In genomic region chr3:124811441-124811840, GRCh38 we compare ENCODE assay signal across 12 cellular contexts.
DNase-seq lines count a peak whose midpoint lies in the region; ATAC-seq and TF ChIP-seq lines count a peak whose summit lies in the region.
"Had no signal": no experiment of that assay in that cellular context is flagged by ENCODE, and none has a peak within 500 bp of the region (broad histone marks: within the 10 kb centered on the region; RNA-seq: fewer than 3 reads in every experiment).

No MANE protein-coding gene starts in this region.

- intact Hi-C loops in sigmoid colon (cut with DNase I): no loop called here

- WGBS in sigmoid colon, 2 donors: 72 to 73% methylated on average over 5 of the region's 5 CpGs

- in situ Hi-C loops in KBM-7 (cut with MboI; ENCODE audit: low pct_unique_long_range_greater_than_20kb, low sequenced_read_pairs): no loop called here

- H3K4me3 ChIP-seq in AG10803 (ENCODE audit: low read length) (no peak overlapping the region), sigmoid colon (no peak overlapping the region)
- H3K4me3 ChIP-seq: K562, neural progenitor cell had no signal

- peak overlapping the region; percentile 81 to 90 (median 87) for H3K27ac ChIP-seq in sigmoid colon
- H3K27ac ChIP-seq: neural progenitor cell had no signal

- TF ChIP-seq POLR2A in sigmoid colon (IDR thresholded peaks at IDR 0.05): no peak

- TF ChIP-seq EP300 in sigmoid colon (IDR thresholded peaks at IDR 0.05): no peak

- no peaks in the 10 kb centered on the region for H3K9me3 ChIP-seq in sigmoid colon

- peaks cover 0 to 16% (median 4%) of the 10 kb centered on the region in 4 donors for H3K36me3 ChIP-seq in sigmoid colon
- H3K36me3 ChIP-seq: neural progenitor cell had no signal

- TF ChIP-seq CTCF in AG10803 (conservative IDR thresholded peaks at IDR 0.05; ENCODE audit: low read length): no peak
- no peak for TF ChIP-seq CTCF in sigmoid colon (IDR thresholded peaks at IDR 0.05)

- DNase-seq in AG10803 (ENCODE audit: low read depth) (peak; percentile 91), glomerular visceral epithelial cell (ENCODE audit: extremely low spot score) (peak; percentile 57), sigmoid colon (no peak), COLO829 (ENCODE audit: low spot score) (no peak), KBM-7 (no peak)
- DNase-seq in activated T-cell treated with anti-CD3 and anti-CD28 coated beads, Interleukin-2, amount 50 U/mL, for 1 hour: no peak
- DNase-seq: amniotic stem cell; stimulated activated CD4-positive, alpha-beta T cell treated with anti-CD3 and anti-CD28 coated beads, Interleukin-2, amount 100 ng/mL, for 48 hours had no signal

- ATAC-seq in SK-N-SH treated with all-trans-retinoic acid at 6 μM for 48 hours (peak; percentile 3; the same call in 1 of the 3 replicates), HG03097 (IDR thresholded peaks at IDR 0.05; ENCODE audit: low FRiP score, unreplicated experiment) (no peak)
- ATAC-seq: K562 had no signal

- H3K27me3 ChIP-seq in sigmoid colon: no peaks in the 10 kb centered on the region
- H3K27me3 ChIP-seq: neural progenitor cell had no signal

- peaks cover 0 to 41% (median 34%) of the 10 kb centered on the region in 4 donors for H3K4me1 ChIP-seq in sigmoid colon
- H3K4me1 ChIP-seq: neural progenitor cell had no signal

TF ChIP-seq in SK-N-SH treated with all-trans-retinoic acid at 6 μM for 48 hours, 23 proteins besides CTCF, POLR2A, EP300 and RAD21:
- no peak for TF ChIP-seq RARB (CRISPR knock-in tag; IDR thresholded peaks at IDR 0.05)
- TF ChIP-seq ZNF70 (CRISPR knock-in tag; IDR thresholded peaks at IDR 0.05): no peak
- no peak for TF ChIP-seq ISL1 (CRISPR knock-in tag; IDR thresholded peaks at IDR 0.05)
- no peak for TF ChIP-seq PATZ1 (CRISPR knock-in tag; IDR thresholded peaks at IDR 0.05; ENCODE audit: borderline replicate concordance)
- TF ChIP-seq CSRNP3 (CRISPR knock-in tag; IDR thresholded peaks at IDR 0.05): no peak
- no peak for TF ChIP-seq BACH2 (CRISPR knock-in tag; IDR thresholded peaks at IDR 0.05; ENCODE audit: borderline replicate concordance)
- TF ChIP-seq ZFP3 (CRISPR knock-in tag; IDR thresholded peaks at IDR 0.05): no peak
- TF ChIP-seq ZFP30 (CRISPR knock-in tag; IDR thresholded peaks at IDR 0.05): no peak
- no peak for TF ChIP-seq OSR1 (CRISPR knock-in tag; IDR thresholded peaks at IDR 0.05)
- no peak for TF ChIP-seq TCF4 (CRISPR knock-in tag; IDR thresholded peaks at IDR 0.05; ENCODE audit: borderline replicate concordance)
- TF ChIP-seq ZNF565 (CRISPR knock-in tag; conservative IDR thresholded peaks at IDR 0.05; ENCODE audit: low read depth): no peak
- no peak for TF ChIP-seq CSDC2 (CRISPR knock-in tag; IDR thresholded peaks at IDR 0.05)
- no peak for TF ChIP-seq SNAI2 (CRISPR knock-in tag; IDR thresholded peaks at IDR 0.05)
- TF ChIP-seq GLIS3 (CRISPR knock-in tag; IDR thresholded peaks at IDR 0.05): no peak
- no peak for TF ChIP-seq ESRRG (CRISPR knock-in tag; IDR thresholded peaks at IDR 0.05)
- TF ChIP-seq ARNTL (CRISPR knock-in tag; IDR thresholded peaks at IDR 0.05; ENCODE audit: borderline replicate concordance, low read depth): no peak
- TF ChIP-seq ZNF8 (CRISPR knock-in tag; IDR thresholded peaks at IDR 0.05): no peak
- no peak for TF ChIP-seq TOX (CRISPR knock-in tag; IDR thresholded peaks at IDR 0.05; ENCODE audit: borderline replicate concordance)
- no peak for TF ChIP-seq CREB5 (CRISPR knock-in tag; IDR thresholded peaks at IDR 0.05; ENCODE audit: low read depth)

Comparison
In these comparisons a context has a peak if more than half of its experiments do, and no peak if none do; other contexts are left out.
1. DNase-seq: peak in AG10803 (single experiment) and glomerular visceral epithelial cell (single experiment); none in sigmoid colon (single experiment), activated T-cell treated with anti-CD3 and anti-CD28 coated beads, Interleukin-2, amount 50 U/mL, for 1 hour (single experiment), COLO829 (single experiment) and KBM-7 (single experiment).